In genomic region chr20:43513298-43514061, GRCh38 we compare ENCODE assay signal across 8 cellular contexts. TPM values are rescaled to one million over a fixed set of nuclear protein-coding genes. Genes with fewer than 3 reads are reported as not detected.
DNase-seq lines count a peak whose midpoint lies in the region; ATAC-seq and TF ChIP-seq lines count a peak whose summit lies in the region.

No MANE protein-coding gene starts in this region.

- H3K27ac ChIP-seq in liver (ENCODE audit: low read depth in 1 of 2, low read length in 2 of 2): peak overlapping the region in 1 of 2 donors; percentile 44
- H3K27ac ChIP-seq in urinary bladder (ENCODE audit: low read depth): no peak overlapping the region

- no peaks in the 10 kb centered on the region for H3K36me3 Mint-ChIP-seq in activated naive CD4-positive, alpha-beta T cell treated with anti-CD3 and anti-CD28 coated beads, Interleukin-2, amount 50 U/mL, for 24 hours
- peaks cover 4% of the 10 kb centered on the region for H3K36me3 Mint-ChIP-seq in activated naive CD8-positive, alpha-beta T cell treated with anti-CD3 and anti-CD28 coated beads for 36 hours

- H3K9ac ChIP-seq in liver (ENCODE audit: low read depth in 1 of 2, low read length in 2 of 2): peak overlapping the region in 1 of 2 donors; percentile 56

- no peak for DNase-seq in activated naive CD4-positive, alpha-beta T cell treated with Interleukin-2 at 50 U/mL for 16 hours
- DNase-seq in activated naive CD8-positive, alpha-beta T cell treated with anti-CD3 and anti-CD28 coated beads for 36 hours: no peak
- DNase-seq in NK-92 (lab: John Stamatoyannopoulos, UW; ENCODE audit: unreplicated experiment): no peak

- WGBS in liver: 45% methylated on average over 24 of the region's 24 CpGs
- 50% methylated on average over 24 of the region's 24 CpGs for WGBS in urinary bladder

- ATAC-seq in HG02970 (IDR thresholded peaks at IDR 0.05; ENCODE audit: low FRiP score, unreplicated experiment) (no peak), HG02938 (IDR thresholded peaks at IDR 0.05; ENCODE audit: unreplicated experiment) (no peak)

- H3K27ac Mint-ChIP-seq in activated naive CD4-positive, alpha-beta T cell treated with anti-CD3 and anti-CD28 coated beads, Interleukin-2, amount 50 U/mL, for 24 hours: peak overlapping the region; percentile 80
- no peak overlapping the region for H3K27ac Mint-ChIP-seq in activated naive CD8-positive, alpha-beta T cell treated with anti-CD3 and anti-CD28 coated beads for 36 hours

- peaks cover 0 to 15% (median 8%) of the 10 kb centered on the region in 4 donors for H3K4me1 ChIP-seq in liver (ENCODE audit: control insufficient read depth in 4 of 4, insufficient read depth in 4 of 4, low read length in 3 of 4)
- H3K4me1 ChIP-seq in urinary bladder (ENCODE audit: insufficient read depth): no peaks in the 10 kb centered on the region

- no peaks in the 10 kb centered on the region for H3K27me3 ChIP-seq in liver (ENCODE audit: control insufficient read depth in 4 of 4, insufficient read depth in 4 of 4, low read length in 3 of 4)

- H3K4me3 Mint-ChIP-seq in activated naive CD4-positive, alpha-beta T cell treated with anti-CD3 and anti-CD28 coated beads, Interleukin-2, amount 50 U/mL, for 24 hours: peak overlapping the region; percentile 91
- peak overlapping the region; percentile 88 for H3K4me3 Mint-ChIP-seq in activated naive CD8-positive, alpha-beta T cell treated with anti-CD3 and anti-CD28 coated beads for 36 hours

- peaks cover 23% of the 10 kb centered on the region for H3K4me1 Mint-ChIP-seq in activated naive CD4-positive, alpha-beta T cell treated with anti-CD3 and anti-CD28 coated beads, Interleukin-2, amount 50 U/mL, for 24 hours
- H3K4me1 Mint-ChIP-seq in activated naive CD8-positive, alpha-beta T cell treated with anti-CD3 and anti-CD28 coated beads for 36 hours: peaks cover 6% of the 10 kb centered on the region

- no peaks in the 10 kb centered on the region for H3K9me3 ChIP-seq in liver (ENCODE audit: control insufficient read depth in 4 of 4, low read length in 3 of 4)

- H3K4me3 ChIP-seq in liver (ENCODE audit: low read depth in 1 of 3, low read length in 3 of 3): peak overlapping the region; percentile 26 to 63 (median 41)
- H3K4me3 ChIP-seq in urinary bladder (ENCODE audit: low read depth, low read length): peak overlapping the region; percentile 64

- no peaks in the 10 kb centered on the region for H3K9me3 Mint-ChIP-seq in activated naive CD4-positive, alpha-beta T cell treated with anti-CD3 and anti-CD28 coated beads, Interleukin-2, amount 50 U/mL, for 24 hours
- H3K9me3 Mint-ChIP-seq in activated naive CD8-positive, alpha-beta T cell treated with anti-CD3 and anti-CD28 coated beads for 36 hours: no peaks in the 10 kb centered on the region

- H3K27me3 Mint-ChIP-seq in activated naive CD4-positive, alpha-beta T cell treated with anti-CD3 and anti-CD28 coated beads, Interleukin-2, amount 50 U/mL, for 24 hours: peaks cover 5% of the 10 kb centered on the region
- peaks cover 21% of the 10 kb centered on the region for H3K27me3 Mint-ChIP-seq in activated naive CD8-positive, alpha-beta T cell treated with anti-CD3 and anti-CD28 coated beads for 36 hours

- no peaks in the 10 kb centered on the region for H3K36me3 ChIP-seq in liver (ENCODE audit: control insufficient read depth in 4 of 4, insufficient read depth in 3 of 4, low read depth in 1 of 4, low read length in 3 of 4)
- no peaks in the 10 kb centered on the region for H3K36me3 ChIP-seq in urinary bladder (ENCODE audit: insufficient read depth)

- TF ChIP-seq CTCF in liver (IDR thresholded peaks at IDR 0.05; ENCODE audit: low read depth, low read length, missing input control): no peak

- TF ChIP-seq RAD21 in liver (IDR thresholded peaks at IDR 0.05): no peak

TF ChIP-seq in liver, 16 proteins besides CTCF, POLR2A, EP300 and RAD21:
- TF ChIP-seq MAX (IDR thresholded peaks at IDR 0.05) (no peak), TAF1 (conservative IDR thresholded peaks at IDR 0.05) (peak; percentile 41), SP1 (IDR thresholded peaks at IDR 0.05) (no peak), HNF4G (IDR thresholded peaks at IDR 0.05) (no peak), FOXA2 (IDR thresholded peaks at IDR 0.05) (no peak), FOXA1 (IDR thresholded peaks at IDR 0.05) (no peak), NR2F2 (IDR thresholded peaks at IDR 0.05) (no peak)

RNA-seq across cellular contexts. Expression of gene L3MBTL1, which starts 6.0 kb away (rescaled TPM):
- 1 to 10 TPM; 4.3 to 4.8 TPM for total RNA-seq in activated naive CD8-positive, alpha-beta T cell treated with anti-CD3 and anti-CD28 coated beads for 36 hours
- total RNA-seq in liver (1 to 10 TPM; 2.6 to 5.6 TPM), urinary bladder (14.5 TPM)
- polyA plus RNA-seq in liver (1 to 10 TPM in 1 of 2 donors, under 1 TPM in 1; 0.45 to 1.4 TPM), urinary bladder (5.6 TPM)

RNA-seq across cellular contexts. Expression of gene SGK2, which starts 45.3 kb away (rescaled TPM):
- total RNA-seq in activated naive CD8-positive, alpha-beta T cell treated with anti-CD3 and anti-CD28 coated beads for 36 hours: under 1 TPM in 1 of 2 experiments, not detected in 1; 0.18 TPM
- total RNA-seq in liver (100 to 1,000 TPM in 1 of 2 donors, 10 to 100 TPM in 1; 33.8 to 253 TPM), urinary bladder (6.2 TPM)
- polyA plus RNA-seq in liver (10 to 100 TPM; 22.9 to 86.8 TPM), urinary bladder (1.9 TPM)

RNA-seq across cellular contexts. Expression of gene SRSF6, which starts 55.8 kb away (rescaled TPM):
- 100 to 1,000 TPM; 224 to 225 TPM for total RNA-seq in activated naive CD8-positive, alpha-beta T cell treated with anti-CD3 and anti-CD28 coated beads for 36 hours
- total RNA-seq in liver (10 to 100 TPM; 33.8 to 40.9 TPM), urinary bladder (87.2 TPM)
- polyA plus RNA-seq in liver (10 to 100 TPM; 41.3 to 47.5 TPM), urinary bladder (54.7 TPM)
